11 cellular contexts compared by ENCODE assay signal in the genomic region with DNA sequence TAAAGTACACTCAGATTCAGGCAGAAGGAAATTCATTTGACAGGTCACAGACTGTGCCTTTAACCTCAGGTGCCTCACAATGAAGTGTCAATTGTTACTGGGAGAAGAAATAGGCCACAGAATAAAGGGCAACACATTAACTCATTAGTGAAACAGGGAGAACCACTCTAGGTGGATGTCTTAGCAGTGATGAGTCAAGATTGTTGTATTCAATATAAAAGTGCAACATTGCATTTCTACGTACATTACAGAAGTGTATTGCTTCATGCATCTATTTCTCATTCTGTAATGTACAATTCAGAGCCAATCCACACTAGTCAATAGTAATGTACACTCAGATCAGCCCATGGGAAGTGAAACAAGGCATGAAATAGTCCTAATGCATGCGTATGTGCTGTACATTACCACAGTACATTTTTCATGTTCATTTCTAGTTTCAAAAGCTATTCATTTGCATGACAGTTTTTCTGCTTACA. TPM values are rescaled to one million over a fixed set of nuclear protein-coding genes. Genes with fewer than 3 reads are reported as not detected.
DNase-seq lines count a peak whose midpoint lies in the region; ATAC-seq and TF ChIP-seq lines count a peak whose summit lies in the region.
"Had no signal": no experiment of that assay in that cellular context is flagged by ENCODE, and none has a peak within 500 bp of the region (broad histone marks: within the 10 kb centered on the region; RNA-seq: fewer than 3 reads in every experiment).

No MANE protein-coding gene starts in this region.

- no peaks in the 10 kb centered on the region for H3K4me1 Mint-ChIP-seq in activated T-helper 17 cell treated with anti-CD3 and anti-CD28 coated beads, Interleukin-2, amount 50 U/mL, for 72 hours

- no peak for TF ChIP-seq CTCF in GM20000 (IDR thresholded peaks at IDR 0.05; ENCODE audit: extremely low read depth, missing control alignments)

- H3K9me3 Mint-ChIP-seq in activated T-helper 17 cell treated with anti-CD3 and anti-CD28 coated beads, Interleukin-2, amount 50 U/mL, for 72 hours = no peaks in the 10 kb centered on the region

- H3K36me3 Mint-ChIP-seq in activated T-helper 17 cell treated with anti-CD3 and anti-CD28 coated beads, Interleukin-2, amount 50 U/mL, for 72 hours (ENCODE audit: low read depth) = no peaks in the 10 kb centered on the region

- H3K27me3 Mint-ChIP-seq in activated T-helper 17 cell treated with anti-CD3 and anti-CD28 coated beads, Interleukin-2, amount 50 U/mL, for 72 hours = peaks cover 2% of the 10 kb centered on the region

- DNase-seq in GM20000 (ENCODE audit: low spot score) (peak; percentile 49), T-helper 9 cell (no peak), Right ventricle myocardium superior (no peak), GM03348 (ENCODE audit: low spot score) (no peak), NCI-H2107 (lab: John Stamatoyannopoulos, UW) (no peak)
- DNase-seq: activated CD8-positive, alpha-beta memory T cell treated with anti-CD3 and anti-CD28 coated beads, Interleukin-2, amount 50 U/mL, for 48 hours; DMS53; left colon had no signal

- no peak overlapping the region for H3K27ac Mint-ChIP-seq in activated T-helper 17 cell treated with anti-CD3 and anti-CD28 coated beads, Interleukin-2, amount 50 U/mL, for 72 hours

- peak; percentile 98 for ATAC-seq in GM18499 (IDR thresholded peaks at IDR 0.05; ENCODE audit: insufficient read depth, unreplicated experiment)
- peak; percentile 96 for ATAC-seq in HG03103 (IDR thresholded peaks at IDR 0.05; ENCODE audit: low read depth, unreplicated experiment)
- ATAC-seq in activated T-helper 17 cell treated with anti-CD3 and anti-CD28 coated beads, Interleukin-2, amount 50 U/mL, for 72 hours (replicated peaks) = peak; percentile 87
- no peak for ATAC-seq in Right ventricle myocardium superior (ENCODE audit: poor library complexity)
- ATAC-seq: left colon had no signal

- H3K4me3 Mint-ChIP-seq in activated T-helper 17 cell treated with anti-CD3 and anti-CD28 coated beads, Interleukin-2, amount 50 U/mL, for 72 hours = no peak overlapping the region

- intact Hi-C loops in Right ventricle myocardium superior (cut with DNase I) = no loop called here

RNA-seq across cellular contexts. Expression of gene ARL5A, which starts 12.0 kb away (rescaled TPM):
- total RNA-seq in activated T-helper 17 cell treated with anti-CD3 and anti-CD28 coated beads, Interleukin-2, amount 50 U/mL, for 72 hours = 10 to 100 TPM; 72.9 to 76.7 TPM
- 57.5 TPM for total RNA-seq in Right ventricle myocardium superior
